In the genomic region with DNA sequence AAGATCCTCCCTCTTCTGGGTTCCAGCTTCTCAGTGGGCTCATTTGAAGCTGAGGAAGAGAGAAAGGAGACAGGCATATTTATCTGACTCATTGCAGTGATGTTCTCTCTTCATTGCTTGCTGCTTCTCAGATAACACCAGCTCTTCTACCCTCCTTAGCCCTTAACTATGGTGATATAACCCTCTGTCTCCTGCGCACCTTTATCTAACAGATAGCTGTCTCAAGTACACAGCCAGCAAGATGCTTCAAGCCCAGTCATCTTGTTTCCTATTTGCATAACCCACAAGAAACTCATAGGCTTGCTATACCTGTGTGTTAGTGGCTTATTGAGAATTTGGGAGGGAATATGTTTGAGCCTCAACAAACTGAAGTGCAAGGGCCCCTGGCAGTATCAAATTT, we compare ENCODE assay signal across 18 cellular contexts. TPM values are rescaled to one million over a fixed set of nuclear protein-coding genes. Genes with fewer than 3 reads are reported as not detected.
A peak's percentile ranks its signal among the peaks of the same experiment; 100 is the strongest.
DNase-seq lines count a peak whose midpoint lies in the region; ATAC-seq and TF ChIP-seq lines count a peak whose summit lies in the region.
"Had no signal": no experiment of that assay in that cellular context is flagged by ENCODE, and none has a peak within 500 bp of the region (broad histone marks: within the 10 kb centered on the region; RNA-seq: fewer than 3 reads in every experiment).

No MANE protein-coding gene starts in this region.

- CTCF ChIA-PET in Panc1 (lab: Charles Lee), result no interaction called here

- H3K9me3 Mint-ChIP-seq in nephron progenitor cell, result no peaks in the 10 kb centered on the region
- H3K9me3 Mint-ChIP-seq: memory B cell had no signal

- no peak overlapping the region for H3K27ac Mint-ChIP-seq in nephron progenitor cell
- H3K27ac Mint-ChIP-seq: activated CD8-positive, alpha-beta T cell treated with anti-CD3 and anti-CD28 coated beads, Interleukin-2, amount 10 ng/mL, durations not matched to agents 7 days and 5 days; memory B cell had no signal

- H3K9me3 ChIP-seq in Panc1 (ENCODE audit: control insufficient read depth, insufficient read depth, low read depth, low read length) (no peaks in the 10 kb centered on the region), gastrocnemius medialis (no peaks in the 10 kb centered on the region)
- H3K9me3 ChIP-seq: adrenal gland had no signal

- peaks cover 84% of the 10 kb centered on the region for H3K4me1 Mint-ChIP-seq in nephron progenitor cell
- H3K4me1 Mint-ChIP-seq: memory B cell had no signal

- intact Hi-C loops in Panc1 (cut with micrococcal nuclease; ENCODE audit: unreplicated experiment), result no loop called here
- intact Hi-C loops in gastrocnemius medialis (cut with DNase I; ENCODE audit: low total_unique reads), result no loop called here

- POLR2A ChIA-PET in Panc1 (lab: Charles Lee), result no interaction called here

- no peak for TF ChIP-seq CTCF in Panc1 (IDR thresholded peaks at IDR 0.05)
- TF ChIP-seq CTCF in gastrocnemius medialis (IDR thresholded peaks at IDR 0.05 in 4 of 5, conservative IDR thresholded peaks at IDR 0.05 in 1 of 5), result no peak
- no peak for TF ChIP-seq CTCF in nephron progenitor cell (IDR thresholded peaks at IDR 0.05)

- H3K27ac ChIP-seq in Panc1 (ENCODE audit: low read length), result peak overlapping the region; percentile 66
- peak overlapping the region in 3 of 4 donors; percentile 53 to 74 (median 53) for H3K27ac ChIP-seq in gastrocnemius medialis
- H3K27ac ChIP-seq: adrenal gland had no signal

- H3K36me3 Mint-ChIP-seq in nephron progenitor cell (ENCODE audit: low read depth), result peaks cover 13% of the 10 kb centered on the region
- H3K36me3 Mint-ChIP-seq: memory B cell had no signal

- DNase-seq in Panc1 (ENCODE audit: low read depth, low spot score) (no peak), gastrocnemius medialis (no peak), nephron progenitor cell (no peak), NCI-H128 (lab: John Stamatoyannopoulos, UW; ENCODE audit: unreplicated experiment) (no peak), pons (ENCODE audit: low spot score) (no peak), HK-2 (ENCODE audit: unreplicated experiment) (no peak)
- DNase-seq: activated CD8-positive, alpha-beta T cell treated with anti-CD3 and anti-CD28 coated beads, Interleukin-2, amount 10 ng/mL, durations not matched to agents 7 days and 5 days; activated effector memory CD4-positive, alpha-beta T cell treated with Interleukin-2 at 50 U/mL for 16 hours; adrenal gland; caudate nucleus; effector CD8-positive, alpha-beta T cell; H7; islet precursor cell; MV-4-11; substantia nigra had no signal

- TF ChIP-seq POLR2A in gastrocnemius medialis (IDR thresholded peaks at IDR 0.05), result no peak

- H3K4me1 ChIP-seq in Panc1 (ENCODE audit: control insufficient read depth, insufficient read depth, low read length), result peaks cover 93% of the 10 kb centered on the region
- H3K4me1 ChIP-seq in gastrocnemius medialis, result peaks cover 32 to 38% of the 10 kb centered on the region in 2 donors

- ATAC-seq in GM18499 (IDR thresholded peaks at IDR 0.05; ENCODE audit: insufficient read depth, unreplicated experiment) (peak; percentile 83), GM21390 (IDR thresholded peaks at IDR 0.05; ENCODE audit: unreplicated experiment) (peak; percentile 61), Panc1 (no peak), gastrocnemius medialis (peak; percentile 49 to 50)
- ATAC-seq: activated CD8-positive, alpha-beta T cell treated with anti-CD3 and anti-CD28 coated beads, Interleukin-2, amount 10 ng/mL, durations not matched to agents 7 days and 5 days had no signal

- H3K27me3 ChIP-seq in Panc1 (ENCODE audit: control insufficient read depth, insufficient read depth, low read length) (no peaks in the 10 kb centered on the region), gastrocnemius medialis (no peaks in the 10 kb centered on the region)
- H3K27me3 ChIP-seq: adrenal gland had no signal

- no peaks in the 10 kb centered on the region for H3K27me3 Mint-ChIP-seq in nephron progenitor cell (ENCODE audit: low read depth, poor library complexity)

- H3K4me3 Mint-ChIP-seq in nephron progenitor cell, result no peak overlapping the region
- H3K4me3 Mint-ChIP-seq: activated CD8-positive, alpha-beta T cell treated with anti-CD3 and anti-CD28 coated beads, Interleukin-2, amount 10 ng/mL, durations not matched to agents 7 days and 5 days; memory B cell had no signal

- in situ Hi-C loops in Panc1 (cut with HindIII; ENCODE audit: low pct_unique_long_range_greater_than_20kb, low sequenced_read_pairs) (no loop called here), gastrocnemius medialis (cut with MboI; ENCODE audit: low sequenced_read_pairs in 4 of 4) (loop anchor here in 3 of 4 donors (10.0 to 25.0 kb wide), 4 partner anchors 138 to 951 kb away; a partner anchor contains a TSS)

- H3K36me3 ChIP-seq in Panc1 (ENCODE audit: control insufficient read depth, insufficient read depth, low read length), result peaks cover 17% of the 10 kb centered on the region; the same call in 1 of the 2 replicates
- no peaks in the 10 kb centered on the region for H3K36me3 ChIP-seq in gastrocnemius medialis
- H3K36me3 ChIP-seq: adrenal gland had no signal

- H3K4me3 ChIP-seq in Panc1 (ENCODE audit: low read depth in 2 of 2, low read length in 2 of 2), result no peak overlapping the region
- no peak overlapping the region for H3K4me3 ChIP-seq in gastrocnemius medialis
- H3K4me3 ChIP-seq: adrenal gland had no signal

- no TSS peak for BruUV-seq in Panc1 (replicated peaks; lab: Mats Ljungman, UMichigan)

RNA-seq across cellular contexts. Expression of a gene that starts 12.6 kb away (rescaled TPM):
- total RNA-seq in Panc1 (2021; ENCODE audit: unreplicated experiment), result 355 TPM
- polyA plus RNA-seq in Panc1 (2012; ENCODE audit: insufficient read length), result 307 TPM
- total RNA-seq in gastrocnemius medialis, result 10 to 100 TPM in 1 of 4 donors, 1 to 10 TPM in 3; 2.4 to 12.2 (median 7.1) TPM

Comparison
In these comparisons a context has a peak if more than half of its experiments do, and no peak if none do; other contexts are left out.
1. RNA of a gene that starts 12.6 kb away (total RNA-seq): 355 TPM in Panc1 (single experiment); 2.4 to 12.2 TPM in gastrocnemius medialis; every median in the first group is over 10 times any median in the second.